8 cellular contexts compared by ENCODE assay signal in genomic region chrX:18674788-18675735, GRCh38. TPM values are rescaled to one million over a fixed set of nuclear protein-coding genes. Genes with fewer than 3 reads are reported as not detected.
DNase-seq lines count a peak whose midpoint lies in the region; ATAC-seq lines count a peak whose summit lies in the region.

No MANE protein-coding gene starts in this region.

- WGBS in esophagus, 2 donors, result 1 to 15% methylated on average over 66 to 74 of the region's 74 CpGs

- peak overlapping the region; percentile 51 to 79 for H3K27ac ChIP-seq in esophagus (ENCODE audit: low read depth in 2 of 2, low read length in 1 of 2)

- no peaks in the 10 kb centered on the region for H3K4me1 ChIP-seq in NT2/D1 (ENCODE audit: insufficient read depth, insufficient read length)
- H3K4me1 ChIP-seq in esophagus (ENCODE audit: control insufficient read depth in 2 of 2, insufficient read depth in 2 of 2, low read length in 1 of 2), result no peaks in the 10 kb centered on the region
- peaks cover 5% of the 10 kb centered on the region for H3K4me1 ChIP-seq in mucosa of stomach (ENCODE audit: control insufficient read depth, insufficient read depth, low read length)

- DNase-seq in Caki2 (ENCODE audit: low read depth) (peak; percentile 68), HK-2 (ENCODE audit: unreplicated experiment) (peak; percentile 83), NT2/D1 (ENCODE audit: low read depth, low spot score) (peak; percentile 30), activated T-cell treated with anti-CD3 and anti-CD28 coated beads for 48 hours (ENCODE audit: low read depth) (peak; percentile 67)
- peak; percentile 78 for DNase-seq in stimulated activated CD8-positive, alpha-beta memory T cell treated with anti-CD3 and anti-CD28 coated beads, Interleukin-4, amount 100 ng/mL, for 48 hours

- peak overlapping the region; percentile 63 for H3K4me3 ChIP-seq in NT2/D1 (ENCODE audit: insufficient read length, low read depth)
- H3K4me3 ChIP-seq in esophagus (ENCODE audit: low read depth in 1 of 2, low read length in 2 of 2), result peak overlapping the region; percentile 46 to 66
- H3K4me3 ChIP-seq in mucosa of stomach (ENCODE audit: low read length), result peak overlapping the region; percentile 36

- H3K27me3 ChIP-seq in NT2/D1 (ENCODE audit: insufficient read depth, insufficient read length) (no peaks in the 10 kb centered on the region), esophagus (ENCODE audit: control insufficient read depth in 1 of 2, insufficient read depth in 2 of 2, low read length in 2 of 2) (no peaks in the 10 kb centered on the region), mucosa of stomach (ENCODE audit: control insufficient read depth, insufficient read depth, low read length) (no peaks in the 10 kb centered on the region)

- peak overlapping the region; percentile 76 for H3K9ac ChIP-seq in NT2/D1 (ENCODE audit: insufficient read length, low read depth)
- H3K9ac ChIP-seq in mucosa of stomach (ENCODE audit: low read length), result peak overlapping the region; percentile 65

- no peaks in the 10 kb centered on the region for H3K9me3 ChIP-seq in NT2/D1 (ENCODE audit: insufficient read depth, low read length)
- peaks cover 0 to 2% of the 10 kb centered on the region in 2 donors for H3K9me3 ChIP-seq in esophagus (ENCODE audit: control insufficient read depth in 2 of 2, insufficient read depth in 1 of 2, low read depth in 1 of 2, low read length in 1 of 2)
- H3K9me3 ChIP-seq in mucosa of stomach (ENCODE audit: control insufficient read depth, low read length), result no peaks in the 10 kb centered on the region

- in situ Hi-C loops in Caki2 (cut with HindIII; ENCODE audit: low pct_unique_long_range_greater_than_20kb, low sequenced_read_pairs), result no loop called here

- H3K36me3 ChIP-seq in NT2/D1 (ENCODE audit: insufficient read depth, insufficient read length, low read length) (no peaks in the 10 kb centered on the region), esophagus (ENCODE audit: control insufficient read depth in 2 of 2, insufficient read depth in 2 of 2, low read length in 1 of 2) (no peaks in the 10 kb centered on the region), mucosa of stomach (ENCODE audit: control insufficient read depth, insufficient read depth, low read length) (no peaks in the 10 kb centered on the region)

- ATAC-seq in GM19463 (IDR thresholded peaks at IDR 0.05; ENCODE audit: unreplicated experiment), result peak; percentile 82

RNA-seq across cellular contexts. Expression of gene RS1, which starts 3.2 kb away (rescaled TPM):
- not detected in 2 replicates for total RNA-seq in Caki2 (2014; rRNA removed; shearing (Covaris generic); ENCODE audit: low replicate concordance)
- not detected for polyA plus RNA-seq in esophagus

RNA-seq across cellular contexts. Expression of gene PPEF1, which starts 32.4 kb away (rescaled TPM):
- not detected in 2 replicates for total RNA-seq in Caki2 (2014; rRNA removed; shearing (Covaris generic); ENCODE audit: low replicate concordance)
- not detected for polyA plus RNA-seq in esophagus

Comparison
In these comparisons a context has a peak if more than half of its experiments do, and no peak if none do; other contexts are left out.
1. Peak in every context shown above with its lines: DNase-seq, ATAC-seq, H3K4me3 ChIP-seq and H3K27ac ChIP-seq.
2. DNase-seq: peak in every context shown above with its lines; median percentile 83 in HK-2; 78 in stimulated activated CD8-positive, alpha-beta memory T cell treated with anti-CD3 and anti-CD28 coated beads, Interleukin-4, amount 100 ng/mL, for 48 hours; 68 in Caki2; 67 in activated T-cell treated with anti-CD3 and anti-CD28 coated beads for 48 hours; 30 in NT2/D1.